In the genomic region with DNA sequence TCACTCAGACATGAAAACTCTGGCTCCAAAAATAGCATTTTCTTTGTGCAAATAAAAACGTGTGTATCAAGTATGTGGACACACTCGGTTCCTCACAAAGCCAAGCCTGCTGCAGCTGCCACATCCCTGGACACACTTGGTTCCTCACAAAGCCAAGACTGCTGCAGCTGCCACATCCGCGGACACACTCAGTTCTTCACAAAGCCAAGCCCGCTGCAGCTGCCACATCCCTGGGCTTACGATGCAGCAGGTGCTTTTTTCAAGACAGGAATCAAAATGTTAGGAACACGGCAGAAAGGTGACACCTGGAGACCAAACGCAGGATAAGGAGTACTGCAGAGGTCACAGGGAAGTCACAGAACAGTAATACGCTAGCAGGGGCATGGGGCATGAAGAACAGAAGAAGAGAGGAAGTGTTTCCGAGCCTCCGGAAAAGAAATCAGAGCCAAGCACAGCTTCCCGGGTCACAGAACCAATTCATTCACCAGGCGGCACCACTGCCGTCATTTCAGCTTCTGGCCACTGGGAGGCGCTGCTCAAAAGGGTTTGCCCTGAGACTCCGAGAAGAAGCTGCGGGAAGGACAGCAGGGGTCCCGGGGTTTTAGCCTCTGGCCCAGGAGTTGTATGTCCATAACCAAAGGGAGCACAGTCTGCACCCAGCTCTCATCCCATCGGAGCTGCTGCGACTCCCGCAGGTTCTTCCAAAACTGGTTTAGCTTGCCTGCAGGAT, we compare ENCODE assay signal across 8 cellular contexts. TPM values are rescaled to one million over a fixed set of nuclear protein-coding genes. Genes with fewer than 3 reads are reported as not detected.
DNase-seq lines count a peak whose midpoint lies in the region; FAIRE-seq and TF ChIP-seq lines count a peak whose summit lies in the region.
"Not testable (repeated sequence)": the region's sequence is repeated elsewhere in the genome, so short reads cannot be mapped to it uniquely, and the experiment has no call there.

No MANE protein-coding gene starts in this region.

- not testable (repeated sequence) for H2AFZ ChIP-seq in PC-9

- intact Hi-C loops in PC-9 (cut with micrococcal nuclease; ENCODE audit: unreplicated experiment), result loop anchor here (2.0 kb wide), 1 partner anchor 156 kb away; the partner anchor contains the start of gene SLC41A3
- intact Hi-C loops in prostate gland (cut with DNase I), result not testable (repeated sequence)

- H3K36me3 ChIP-seq in PC-9 (ENCODE audit: low read depth); prostate gland: not testable (repeated sequence)

- not testable (repeated sequence) for H3K9me3 Mint-ChIP-seq in immature natural killer cell

- not testable (repeated sequence) for H4K20me1 ChIP-seq in PC-9 (ENCODE audit: insufficient read depth)

- H3K36me3 Mint-ChIP-seq in immature natural killer cell, result not testable (repeated sequence)

- BruUV-seq in PC-9 (replicated peaks; lab: Mats Ljungman, UMichigan), result not testable (repeated sequence)

- not testable (repeated sequence) for H3K27ac ChIP-seq in PC-9; caudate nucleus (ENCODE audit: low read depth, low read length); prostate gland

- POLR2A ChIA-PET in PC-9 (lab: Charles Lee; ENCODE audit: unreplicated experiment), result not testable (repeated sequence)

- H3K79me2 ChIP-seq in PC-9 (ENCODE audit: low read depth), result not testable (repeated sequence)

- not testable (repeated sequence) for H3K9me2 ChIP-seq in PC-9 (ENCODE audit: insufficient read depth)

- not testable (repeated sequence) for DNase-seq in D721Med (ENCODE audit: insufficient read length, low spot score)
- peak; percentile 34 for DNase-seq in M059J (ENCODE audit: low read depth)
- DNase-seq in PC-9, result peak in 1 of 2 experiments; percentile 75
- peak in 2 of 3 experiments; percentile 37 to 55 for DNase-seq in activated CD8-positive, alpha-beta memory T cell treated with anti-CD3 and anti-CD28 coated beads for 48 hours (ENCODE audit: low read depth in 2 of 3, low spot score in 2 of 3)
- peak in 54 of 61 donors; percentile 2 to 86 (median 48) for DNase-seq in caudate nucleus (lab: John Stamatoyannopoulos, UW)
- peak; percentile 45 to 47 (median 47) for DNase-seq in immature natural killer cell
- peak; percentile 52 for DNase-seq in prostate gland (ENCODE audit: low spot score)
- peak; percentile 22 to 63 (median 45) for DNase-seq in stimulated activated naive CD4-positive, alpha-beta T cell (lab: John Stamatoyannopoulos, UW)

- 30% methylated on average over 21 of the region's 21 CpGs for WGBS in prostate gland

- not testable (repeated sequence) for H3K4me3 Mint-ChIP-seq in immature natural killer cell

- not testable (repeated sequence) for H3K9me3 ChIP-seq in PC-9 (ENCODE audit: insufficient read depth, low read depth); prostate gland

- H3F3A ChIP-seq in PC-9 (ENCODE audit: insufficient read depth, low read depth), result not testable (repeated sequence)

- not testable (repeated sequence) for H3K27me3 Mint-ChIP-seq in immature natural killer cell (ENCODE audit: low read depth in 3 of 3)

- TF ChIP-seq POLR2A in prostate gland (IDR thresholded peaks at IDR 0.05), result not testable (repeated sequence)

- CTCF ChIA-PET in PC-9 (lab: Charles Lee), result interaction anchor here (0.6 to 1.1 kb wide), 3 partner anchors 203 to 733 kb away, joined by 3 read pairs; no protein-coding TSS in a partner anchor

- H3K4me1 ChIP-seq in PC-9 (replicated peaks; ENCODE audit: insufficient read depth); prostate gland (replicated peaks): not testable (repeated sequence)

- peak; percentile 43 for TF ChIP-seq CTCF in D721Med (IDR thresholded peaks at IDR 0.05; ENCODE audit: insufficient read depth, missing control alignments)
- peak; percentile 89 for TF ChIP-seq CTCF in PC-9 (conservative IDR thresholded peaks at IDR 0.05)
- peak in 3 of 4 experiments; percentile 64 to 73 (median 64) for TF ChIP-seq CTCF in prostate gland (IDR thresholded peaks at IDR 0.05)

- H3K4me3 ChIP-seq in PC-9, prostate gland: not testable (repeated sequence)

- H3K27me3 ChIP-seq in PC-9 (ENCODE audit: insufficient read depth, low read depth); prostate gland (replicated peaks; ENCODE audit: insufficient read depth): not testable (repeated sequence)

- H3K4me1 Mint-ChIP-seq in immature natural killer cell, result peaks cover 21 to 24% of the 10 kb centered on the region in 2 donors

- not testable (repeated sequence) for H3K27ac Mint-ChIP-seq in immature natural killer cell

- not testable (repeated sequence) for FAIRE-seq in D721Med (lab: Jason Lieb, UNC)

- not testable (repeated sequence) for H3K4me2 ChIP-seq in PC-9

RNA-seq across cellular contexts. Expression of gene ROPN1B, which starts 40.0 kb away (rescaled TPM):
- 0.15 and 8.8 TPM in 2 replicates for total RNA-seq in M059J (2014; rRNA removed; shearing (Covaris generic))
- total RNA-seq in PC-9 (2021), result 0.50 and 0.85 TPM in 2 replicates
- polyA plus RNA-seq in immature natural killer cell, result under 1 TPM in 1 of 3 donors, not detected in 2; 0.51 TPM
- total RNA-seq in prostate gland, result 10 to 100 TPM in 1 of 2 donors, 1 to 10 TPM in 1; 2.2 to 27.8 TPM
